In genomic region chr1:47894718-47895393, GRCh38 we compare ENCODE assay signal across 11 cellular contexts.
DNase-seq lines count a peak whose midpoint lies in the region; ATAC-seq and TF ChIP-seq lines count a peak whose summit lies in the region.
"Had no signal": no experiment of that assay in that cellular context is flagged by ENCODE, and none has a peak within 500 bp of the region (broad histone marks: within the 10 kb centered on the region; RNA-seq: fewer than 3 reads in every experiment).

No MANE protein-coding gene starts in this region.

- H3K4me1 Mint-ChIP-seq in WTC11 = peaks cover 67% of the 10 kb centered on the region
- H3K4me1 Mint-ChIP-seq in CD8-positive, alpha-beta memory T cell = no peaks in the 10 kb centered on the region

- TF ChIP-seq POLR2A in transverse colon (IDR thresholded peaks at IDR 0.05) = no peak

- H3K27me3 Mint-ChIP-seq in WTC11 (ENCODE audit: low read depth) = peaks cover 21% of the 10 kb centered on the region
- H3K27me3 Mint-ChIP-seq in CD8-positive, alpha-beta memory T cell = peaks cover 0 to 10% of the 10 kb centered on the region in 2 donors

- POLR2A ChIA-PET in WTC11 (lab: Charles Lee) = no interaction called here
- POLR2A ChIA-PET in CD8-positive, alpha-beta memory T cell (lab: Charles Lee) = no interaction called here

- H3K36me3 ChIP-seq in transverse colon = no peaks in the 10 kb centered on the region
- H3K36me3 ChIP-seq in CD8-positive, alpha-beta memory T cell (ENCODE audit: insufficient read depth, low read length) = no peaks in the 10 kb centered on the region

- peak; percentile 3 for DNase-seq in SIG-M5 treated with dmso at 0.1 percent for 504 hours (lab: John Stamatoyannopoulos, UW; ENCODE audit: unreplicated experiment)
- no peak for DNase-seq in SIG-M5 (lab: John Stamatoyannopoulos, UW)
- peak; percentile 31 for DNase-seq in WTC11 (ENCODE audit: low spot score)
- peak; percentile 15 for DNase-seq in iPS DF 19.7 (ENCODE audit: low read depth, low spot score)
- DNase-seq in transverse colon = peak; percentile 49
- no peak for DNase-seq in ecto neural progenitor cell (ENCODE audit: low spot score)
- no peak for DNase-seq in CD8-positive, alpha-beta memory T cell
- DNase-seq: NCI-H2107, T-helper 2 cell had no signal

- TF ChIP-seq EP300 in transverse colon (IDR thresholded peaks at IDR 0.05; ENCODE audit: low read depth) = no peak

- intact Hi-C loops in transverse colon (cut with DNase I; ENCODE audit: low total_unique reads) = no loop called here

- H3K36me3 Mint-ChIP-seq in WTC11 = no peaks in the 10 kb centered on the region
- H3K36me3 Mint-ChIP-seq in CD8-positive, alpha-beta memory T cell = no peaks in the 10 kb centered on the region

- H3K4me3 ChIP-seq in transverse colon = no peak overlapping the region
- H3K4me3 ChIP-seq in CD8-positive, alpha-beta memory T cell (ENCODE audit: low read length) = no peak overlapping the region
- H3K4me3 ChIP-seq: dorsolateral prefrontal cortex had no signal

- H3K27me3 ChIP-seq in transverse colon = no peaks in the 10 kb centered on the region
- no peaks in the 10 kb centered on the region for H3K27me3 ChIP-seq in CD8-positive, alpha-beta memory T cell (ENCODE audit: insufficient read depth, low read length, poor library complexity, severe bottlenecking)

- in situ Hi-C loops in transverse colon (cut with MboI; ENCODE audit: low pct_ligation_motif_present in 1 of 4, low pct_unique_long_range_greater_than_20kb in 1 of 4, low sequenced_read_pairs in 3 of 4) = no loop called here

- CTCF ChIA-PET in WTC11 (lab: Charles Lee) = interaction anchor here (0.6 to 1.3 kb wide), 4 partner anchors 109 to 276 kb away, joined by 3 to 4 read pairs (median 3); no protein-coding TSS in a partner anchor
- CTCF ChIA-PET in CD8-positive, alpha-beta memory T cell (lab: Charles Lee) = no interaction called here

- H3K27ac ChIP-seq in transverse colon = no peak overlapping the region
- no peak overlapping the region for H3K27ac ChIP-seq in CD8-positive, alpha-beta memory T cell (ENCODE audit: low read depth, low read length)
- H3K27ac ChIP-seq: dorsolateral prefrontal cortex had no signal

- H3K4me3 Mint-ChIP-seq in WTC11 = peak overlapping the region; percentile 38
- no peak overlapping the region for H3K4me3 Mint-ChIP-seq in CD8-positive, alpha-beta memory T cell

- WGBS in transverse colon (ENCODE audit: low coverage in 1 of 2), 2 donors = 60 to 80% methylated on average over 3 to 12 of the region's 12 CpGs

- no peaks in the 10 kb centered on the region for H3K9me3 Mint-ChIP-seq in WTC11
- no peaks in the 10 kb centered on the region for H3K9me3 Mint-ChIP-seq in CD8-positive, alpha-beta memory T cell

- H3K4me1 ChIP-seq in transverse colon = no peaks in the 10 kb centered on the region
- H3K4me1 ChIP-seq in CD8-positive, alpha-beta memory T cell (ENCODE audit: insufficient read depth, low read length) = no peaks in the 10 kb centered on the region

- no peaks in the 10 kb centered on the region for H3K9me3 ChIP-seq in transverse colon
- no peaks in the 10 kb centered on the region for H3K9me3 ChIP-seq in CD8-positive, alpha-beta memory T cell (ENCODE audit: low read length)

- H3K27ac Mint-ChIP-seq in WTC11 = no peak overlapping the region
- no peak overlapping the region for H3K27ac Mint-ChIP-seq in CD8-positive, alpha-beta memory T cell

- ATAC-seq in WTC11 (peak; percentile 38), HG02938 (IDR thresholded peaks at IDR 0.05; ENCODE audit: unreplicated experiment) (no peak)

- TF ChIP-seq CTCF in WTC11 (IDR thresholded peaks at IDR 0.05) (no peak), transverse colon (IDR thresholded peaks at IDR 0.05) (no peak)

TF ChIP-seq in WTC11, 78 proteins besides CTCF, POLR2A, EP300 and RAD21:
- no peak for TF ChIP-seq MYBL2 (CRISPR knock-in tag; IDR thresholded peaks at IDR 0.05)
- TF ChIP-seq E2F5 (CRISPR knock-in tag; IDR thresholded peaks at IDR 0.05) = no peak
- no peak for TF ChIP-seq ZNF317 (CRISPR knock-in tag; IDR thresholded peaks at IDR 0.05; ENCODE audit: borderline replicate concordance, low read depth)
- TF ChIP-seq GTF2I (CRISPR knock-in tag; conservative IDR thresholded peaks at IDR 0.05) = no peak
- no peak for TF ChIP-seq ATF6 (CRISPR knock-in tag; IDR thresholded peaks at IDR 0.05)
- TF ChIP-seq NR2C2 (CRISPR knock-in tag; IDR thresholded peaks at IDR 0.05) = no peak
- TF ChIP-seq ZNF219 (CRISPR knock-in tag; IDR thresholded peaks at IDR 0.05; ENCODE audit: borderline replicate concordance) = no peak
- no peak for TF ChIP-seq ZNF512 (CRISPR knock-in tag; IDR thresholded peaks at IDR 0.05; ENCODE audit: borderline replicate concordance)

Comparison
In these comparisons a context has a peak if more than half of its experiments do, and no peak if none do; other contexts are left out.
1. DNase-seq: peak in SIG-M5 treated with dmso at 0.1 percent for 504 hours (single experiment), WTC11 (single experiment), iPS DF 19.7 (single experiment) and transverse colon (single experiment); none in SIG-M5 (single experiment), ecto neural progenitor cell (single experiment) and CD8-positive, alpha-beta memory T cell (0 of 5).